Comparison of ENCODE assay signal across 20 cellular contexts in genomic region chr4:1051472-1051871, GRCh38. TPM values are rescaled to one million over a fixed set of nuclear protein-coding genes. Genes with fewer than 3 reads are reported as not detected.
DNase-seq lines count a peak whose midpoint lies in the region; ATAC-seq, FAIRE-seq and TF ChIP-seq lines count a peak whose summit lies in the region.
"Had no signal": no experiment of that assay in that cellular context is flagged by ENCODE, and none has a peak within 500 bp of the region (broad histone marks: within the 10 kb centered on the region; RNA-seq: fewer than 3 reads in every experiment).

No MANE protein-coding gene starts in this region.

- no peak overlapping the region for H3K4me3 Mint-ChIP-seq in activated T-cell treated with anti-CD3 and anti-CD28 coated beads, Interleukin-2, amount 50 U/mL, for 72 hours

- no peaks in the 10 kb centered on the region for H4K20me1 ChIP-seq in SK-N-SH (ENCODE audit: insufficient read depth)

- H3K9me2 ChIP-seq in SK-N-SH: no peaks in the 10 kb centered on the region

- DNase-seq in activated T-cell treated with anti-CD3 and anti-CD28 coated beads, Interleukin-2, amount 50 U/mL, for 48 hours: peak; percentile 11 to 12
- no peak for DNase-seq in activated T-cell treated with anti-CD3 and anti-CD28 coated beads, Interleukin-2, amount 50 U/mL, for 72 hours
- DNase-seq in HTR-8/SVneo (ENCODE audit: insufficient read length, low spot score) (no peak), coronary artery (ENCODE audit: low spot score) (peak; percentile 67), ovary (peak in 3 of 5 donors; percentile 4 to 16 (median 11)), uterus (no peak), SK-N-SH (no peak)
- DNase-seq: CD4-positive, CD25-positive, alpha-beta regulatory T cell; COR-L47; DMS 273 treated with DMSO at 0.1 percent for 48 hours; DND-41; KBM-7; NCI-H1436; NCI-H1930; PC-9 had no signal

- no peak for TF ChIP-seq RAD21 in SK-N-SH (IDR thresholded peaks at IDR 0.05; ENCODE audit: low read length)

- no peak overlapping the region for H3K27ac Mint-ChIP-seq in activated T-cell treated with anti-CD3 and anti-CD28 coated beads, Interleukin-2, amount 50 U/mL, for 72 hours
- H3K27ac Mint-ChIP-seq: CD4-positive, CD25-positive, alpha-beta regulatory T cell had no signal

- H3K4me3 ChIP-seq in coronary artery: no peak overlapping the region
- H3K4me3 ChIP-seq in ovary: no peak overlapping the region
- no peak overlapping the region for H3K4me3 ChIP-seq in uterus
- H3K4me3 ChIP-seq in SK-N-SH (ENCODE audit: low read depth in 2 of 2, low read length in 1 of 2): no peak overlapping the region
- H3K4me3 ChIP-seq: GM23248, PC-9 had no signal

- TF ChIP-seq CTCF in coronary artery (IDR thresholded peaks at IDR 0.05): no peak
- no peak for TF ChIP-seq CTCF in ovary (IDR thresholded peaks at IDR 0.05)
- no peak for TF ChIP-seq CTCF in uterus (IDR thresholded peaks at IDR 0.05)
- TF ChIP-seq CTCF in SK-N-SH (IDR thresholded peaks at IDR 0.05): no peak

- H3K9ac ChIP-seq in SK-N-SH: no peak overlapping the region
- H3K9ac ChIP-seq: GM23248 had no signal

- peaks cover 19% of the 10 kb centered on the region for H3K4me1 Mint-ChIP-seq in activated T-cell treated with anti-CD3 and anti-CD28 coated beads, Interleukin-2, amount 50 U/mL, for 72 hours (ENCODE audit: low read depth)

- peaks cover 12% of the 10 kb centered on the region for H3K4me1 ChIP-seq in ovary (ENCODE audit: insufficient read depth)
- no peaks in the 10 kb centered on the region for H3K4me1 ChIP-seq in uterus
- H3K4me1 ChIP-seq in SK-N-SH (ENCODE audit: control insufficient read depth in 1 of 2, insufficient read depth in 2 of 2, low read depth in 1 of 2, low read length in 1 of 2): peaks cover 0 to 6% of the 10 kb centered on the region in 2 experiments; a peak in 2 of 4 replicates

- intact Hi-C loops in ovary (cut with DNase I): no loop called here
- intact Hi-C loops in uterus (cut with DNase I; ENCODE audit: low total_unique reads): no loop called here

- TF ChIP-seq EP300 in ovary (IDR thresholded peaks at IDR 0.05): no peak
- no peak for TF ChIP-seq EP300 in SK-N-SH (IDR thresholded peaks at IDR 0.05; ENCODE audit: borderline replicate concordance in 1 of 2, low read depth in 1 of 2, low read length in 1 of 2)

- no peak for TF ChIP-seq POLR2A in ovary (IDR thresholded peaks at IDR 0.05)
- no peak for TF ChIP-seq POLR2A in uterus (IDR thresholded peaks at IDR 0.05)

- POLR2A ChIA-PET in SK-N-SH (lab: Yijun Ruan, JAX): no interaction called here

- H3K27me3 ChIP-seq in ovary: peaks cover 2% of the 10 kb centered on the region
- peaks cover 0 to 8% of the 10 kb centered on the region in 2 donors for H3K27me3 ChIP-seq in uterus
- peaks cover 64% of the 10 kb centered on the region for H3K27me3 ChIP-seq in SK-N-SH (ENCODE audit: insufficient read depth)

- CTCF ChIA-PET in SK-N-SH (lab: Yijun Ruan, JAX): interaction anchor here (1.0 kb wide), 2 partner anchors 12 to 18 kb away, joined by 3 read pairs; no protein-coding TSS in a partner anchor

- no peak overlapping the region for H3K27ac ChIP-seq in coronary artery
- no peak overlapping the region for H3K27ac ChIP-seq in ovary
- H3K27ac ChIP-seq in uterus: no peak overlapping the region
- H3K27ac ChIP-seq in SK-N-SH (ENCODE audit: low read depth in 2 of 2, low read length in 1 of 2): no peak overlapping the region
- H3K27ac ChIP-seq: 22Rv1, GM23248, PC-9, RWPE1 had no signal

- H3K9me3 ChIP-seq in ovary: no peaks in the 10 kb centered on the region
- H3K9me3 ChIP-seq in uterus: no peaks in the 10 kb centered on the region
- no peaks in the 10 kb centered on the region for H3K9me3 ChIP-seq in SK-N-SH

- WGBS in ovary, 3 donors: 78 to 88% (median 80%) methylated on average over 9 of the region's 9 CpGs
- WGBS in SK-N-SH (ENCODE audit: low lambda C conversion rate): 49% methylated on average over 9 of the region's 9 CpGs

- H3K27me3 Mint-ChIP-seq in activated T-cell treated with anti-CD3 and anti-CD28 coated beads, Interleukin-2, amount 50 U/mL, for 72 hours (ENCODE audit: low read depth): peaks cover 14% of the 10 kb centered on the region

- H3K4me2 ChIP-seq in SK-N-SH: no peak overlapping the region
- H3K4me2 ChIP-seq: PC-9 had no signal

- FAIRE-seq in HTR-8/SVneo (lab: Jason Lieb, UNC): peak; percentile 4

- H3K9me3 Mint-ChIP-seq in activated T-cell treated with anti-CD3 and anti-CD28 coated beads, Interleukin-2, amount 50 U/mL, for 72 hours: peaks cover 0 to 1% of the 10 kb centered on the region in 2 donors

- no peaks in the 10 kb centered on the region for H3K79me2 ChIP-seq in SK-N-SH (ENCODE audit: insufficient read depth)

- no peak for ATAC-seq in activated T-cell treated with anti-CD3 and anti-CD28 coated beads, Interleukin-2, amount 50 U/mL, for 72 hours (replicated peaks in 1 of 2)
- no peak for ATAC-seq in GM21825 (IDR thresholded peaks at IDR 0.05; ENCODE audit: unreplicated experiment)
- ATAC-seq: HCT116 had no signal

- H3K36me3 ChIP-seq in ovary: no peaks in the 10 kb centered on the region
- H3K36me3 ChIP-seq in uterus: no peaks in the 10 kb centered on the region
- H3K36me3 ChIP-seq in SK-N-SH (replicated peaks in 1 of 2; ENCODE audit: control insufficient read depth in 1 of 2, insufficient read depth in 2 of 2, low read length in 1 of 2): no peaks in the 10 kb centered on the region

- H3F3A ChIP-seq in SK-N-SH (replicated peaks; ENCODE audit: insufficient read depth): peaks cover 13% of the 10 kb centered on the region

- H3K36me3 Mint-ChIP-seq in activated T-cell treated with anti-CD3 and anti-CD28 coated beads, Interleukin-2, amount 50 U/mL, for 72 hours (ENCODE audit: insufficient read depth in 2 of 2): peaks cover 0 to 2% of the 10 kb centered on the region in 2 donors

- H2AFZ ChIP-seq in SK-N-SH (ENCODE audit: low read depth): no peak overlapping the region
- H2AFZ ChIP-seq: GM23248, PC-9 had no signal

TF ChIP-seq in SK-N-SH, 30 proteins besides CTCF, POLR2A, EP300 and RAD21:
- TF ChIP-seq ELF1 (IDR thresholded peaks at IDR 0.05) (no peak), TEAD4 (IDR thresholded peaks at IDR 0.05; ENCODE audit: borderline replicate concordance, insufficient read depth) (no peak), MAX (IDR thresholded peaks at IDR 0.05; ENCODE audit: low read depth) (no peak), MXI1 (IDR thresholded peaks at IDR 0.05; ENCODE audit: low read depth, low read length) (no peak), ZBTB33 (IDR thresholded peaks at IDR 0.05; ENCODE audit: borderline replicate concordance, low read depth) (no peak), FOXM1 (IDR thresholded peaks at IDR 0.05; ENCODE audit: low read depth) (no peak), RFX5 (IDR thresholded peaks at IDR 0.05; ENCODE audit: low read length) (no peak), MEF2A (IDR thresholded peaks at IDR 0.05; ENCODE audit: borderline replicate concordance, low read depth) (no peak)

RNA-seq across cellular contexts. Expression of gene FGFRL1, which starts 40.0 kb away (rescaled TPM):
- total RNA-seq in activated T-cell treated with anti-CD3 and anti-CD28 coated beads, Interleukin-2, amount 50 U/mL, for 72 hours: 10 to 100 TPM; 15.9 to 18.6 TPM
- total RNA-seq in ovary: 10 to 100 TPM; 23.4 to 59.1 (median 40.2) TPM
- 10 to 100 TPM; 29.5 to 29.6 TPM for polyA plus RNA-seq in ovary
- 10 to 100 TPM in 2 of 4 donors, 1 to 10 TPM in 2; 2.8 to 24.8 (median 13.9) TPM for total RNA-seq in uterus
- 18.9 and 22.5 TPM in 2 replicates for polyA plus RNA-seq in SK-N-SH (2012; rRNA removed)
- 11.5 and 26.0 TPM in 2 replicates for polyA plus RNA-seq in SK-N-SH (2012; cell fraction: cytosol; rRNA removed)
- 32.3 and 42.1 TPM in 2 replicates for polyA plus RNA-seq in SK-N-SH (2012; cell fraction: nucleus; rRNA removed)

RNA-seq across cellular contexts. Expression of gene SLC26A1, which starts 58.3 kb away (rescaled TPM):
- total RNA-seq in activated T-cell treated with anti-CD3 and anti-CD28 coated beads, Interleukin-2, amount 50 U/mL, for 72 hours: not detected
- total RNA-seq in ovary: 1 to 10 TPM in 1 of 7 donors, under 1 TPM in 5, not detected in 1; 0.10 to 1.1 (median 0.21) TPM
- under 1 TPM; 0.28 to 0.36 TPM for polyA plus RNA-seq in ovary
- total RNA-seq in uterus: under 1 TPM in 2 of 4 donors, not detected in 2; 0.07 to 0.12 TPM
- polyA plus RNA-seq in SK-N-SH (2012; rRNA removed): 0.05 and 0.08 TPM in 2 replicates
- polyA plus RNA-seq in SK-N-SH (2012; cell fraction: cytosol; rRNA removed): 0.04 and 0.13 TPM in 2 replicates
- polyA plus RNA-seq in SK-N-SH (2012; cell fraction: nucleus; rRNA removed): 0.48 and 0.63 TPM in 2 replicates

Comparison
In these comparisons a context has a peak if more than half of its experiments do, and no peak if none do; other contexts are left out.
1. DNase-seq: peak in activated T-cell treated with anti-CD3 and anti-CD28 coated beads, Interleukin-2, amount 50 U/mL, for 48 hours (2 of 2), coronary artery (single experiment) and ovary (3 of 5); none in activated T-cell treated with anti-CD3 and anti-CD28 coated beads, Interleukin-2, amount 50 U/mL, for 72 hours (0 of 2), HTR-8/SVneo (single experiment), uterus (0 of 2) and SK-N-SH (single experiment).